Comparison of ENCODE assay signal across 15 cellular contexts in the genomic region with DNA sequence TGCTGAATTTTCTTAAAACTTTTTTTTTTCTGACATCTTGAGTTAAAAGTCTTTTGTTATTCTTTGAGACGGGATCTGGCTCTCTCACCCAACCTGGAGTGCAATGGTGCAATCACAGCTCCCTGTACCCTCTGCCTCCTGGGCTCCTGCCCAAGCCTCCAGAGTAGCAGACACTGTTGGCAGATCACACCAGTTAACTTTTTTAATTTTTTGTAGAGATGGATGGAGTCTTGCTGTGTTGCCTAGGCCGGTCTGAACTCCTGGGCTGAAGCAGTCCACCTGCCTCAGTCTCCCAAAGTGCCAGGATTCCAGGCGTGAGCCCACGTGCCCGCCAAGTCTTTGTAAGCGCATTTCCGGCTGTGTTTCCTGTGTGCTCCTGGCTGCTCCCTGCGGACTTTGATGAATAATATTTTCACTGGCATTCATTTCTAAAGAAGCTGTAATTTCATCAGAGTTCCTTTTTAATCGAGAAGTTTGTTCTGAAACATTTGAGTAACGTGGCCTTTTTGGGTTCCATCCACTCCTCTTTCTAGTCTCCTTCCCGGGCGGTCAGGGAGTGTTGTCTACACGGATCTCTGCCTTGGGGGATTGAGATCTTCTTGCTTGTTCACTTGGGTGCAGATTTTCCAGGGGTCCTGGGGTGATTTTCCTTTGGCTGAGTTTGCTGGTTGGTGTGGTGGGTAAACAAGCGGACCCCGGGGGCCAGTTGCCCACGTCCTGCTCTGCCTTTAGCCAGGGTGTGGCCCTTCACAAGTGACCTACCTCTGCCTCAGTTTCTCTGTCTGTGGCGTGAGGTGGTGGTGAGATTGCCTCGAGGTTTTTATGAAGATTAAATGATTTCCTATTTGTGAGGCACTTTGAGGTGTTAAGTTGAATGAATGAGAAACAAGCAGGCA. TPM values are rescaled to one million over a fixed set of nuclear protein-coding genes. Genes with fewer than 3 reads are reported as not detected.
DNase-seq lines count a peak whose midpoint lies in the region; ATAC-seq, FAIRE-seq and TF ChIP-seq lines count a peak whose summit lies in the region.
"Had no signal": no experiment of that assay in that cellular context is flagged by ENCODE, and none has a peak within 500 bp of the region (broad histone marks: within the 10 kb centered on the region; RNA-seq: fewer than 3 reads in every experiment).

No MANE protein-coding gene starts in this region.

- H3K4me1 Mint-ChIP-seq in chondrocyte (ENCODE audit: low read depth): peaks cover 38% of the 10 kb centered on the region
- H3K4me1 Mint-ChIP-seq: memory B cell had no signal

- no peak overlapping the region for H3K9ac ChIP-seq in kidney (ENCODE audit: low read length in 2 of 2)

- H3K9me3 ChIP-seq in kidney (ENCODE audit: control insufficient read depth in 1 of 2, low read length in 2 of 2): no peaks in the 10 kb centered on the region

- H3K4me1 ChIP-seq in kidney (ENCODE audit: control insufficient read depth in 1 of 2, insufficient read depth in 1 of 2, low read depth in 1 of 2, low read length in 2 of 2): no peaks in the 10 kb centered on the region

- peak overlapping the region; percentile 94 for H3K27ac Mint-ChIP-seq in chondrocyte (ENCODE audit: unreplicated experiment)
- H3K27ac Mint-ChIP-seq: memory B cell had no signal

- H3K27me3 Mint-ChIP-seq in chondrocyte (ENCODE audit: low read depth): no peaks in the 10 kb centered on the region
- H3K27me3 Mint-ChIP-seq: memory B cell had no signal

- H3K4me3 Mint-ChIP-seq in chondrocyte (ENCODE audit: unreplicated experiment): no peak overlapping the region
- H3K4me3 Mint-ChIP-seq: activated T-cell treated with anti-CD3 and anti-CD28 coated beads, Interleukin-2, amount 50 U/mL, for 4 hours; memory B cell had no signal

- no peaks in the 10 kb centered on the region for H3K9me3 Mint-ChIP-seq in chondrocyte (ENCODE audit: low read depth)
- H3K9me3 Mint-ChIP-seq: activated T-cell treated with anti-CD3 and anti-CD28 coated beads, Interleukin-2, amount 50 U/mL, for 4 hours; memory B cell had no signal

- TF ChIP-seq CTCF in chondrocyte (IDR thresholded peaks at IDR 0.05) (no peak), kidney (IDR thresholded peaks at IDR 0.05; ENCODE audit: borderline replicate concordance, extremely low read depth, insufficient read depth) (no peak)

- ATAC-seq in GM19463 (IDR thresholded peaks at IDR 0.05; ENCODE audit: unreplicated experiment): no peak
- ATAC-seq: activated T-cell treated with anti-CD3 and anti-CD28 coated beads, Interleukin-2, amount 50 U/mL, for 4 hours had no signal

- intact Hi-C loops in kidney (cut with DNase I): no loop called here

- peaks cover 4 to 9% of the 10 kb centered on the region in 2 donors for H3K36me3 ChIP-seq in kidney (ENCODE audit: control insufficient read depth in 1 of 2, insufficient read depth in 2 of 2, low read length in 2 of 2)

- FAIRE-seq in kidney (lab: Jason Lieb, UNC): no peak
- FAIRE-seq: colon had no signal

- DNase-seq in LHCN-M2 (ENCODE audit: low read depth) (peak; percentile 83), chondrocyte (ENCODE audit: low spot score) (peak; percentile 56), kidney (peak; percentile 34), smooth muscle cell of the brain vasculature (ENCODE audit: low read depth, low spot score) (peak; percentile 64), superior temporal gyrus (ENCODE audit: extremely low spot score) (no peak), NCI-H128 (lab: John Stamatoyannopoulos, UW; ENCODE audit: unreplicated experiment) (no peak), NCI-H2107 (lab: John Stamatoyannopoulos, UW) (no peak)
- DNase-seq: activated CD4-positive, CD25-positive, alpha-beta regulatory T cell treated with anti-CD3 and anti-CD28 coated beads, Interleukin-2, amount 50 U/mL, for 72 hours; activated T-cell treated with anti-CD3 and anti-CD28 coated beads, Interleukin-2, amount 50 U/mL, for 4 hours; H7; NCI-H1694; NCI-H774 had no signal

- no peak overlapping the region for H3K27ac ChIP-seq in kidney (ENCODE audit: low read depth in 2 of 2, low read length in 2 of 2)

- no peak overlapping the region for H3K4me3 ChIP-seq in kidney (ENCODE audit: low read length in 2 of 2)

- H3K36me3 Mint-ChIP-seq in chondrocyte (ENCODE audit: low read depth): peaks cover 23% of the 10 kb centered on the region

RNA-seq across cellular contexts. Expression of gene PCGF3, which starts 44.4 kb away (rescaled TPM):
- total RNA-seq in LHCN-M2 (2014; rRNA removed) (66.3 and 69.6 TPM in 2 replicates), chondrocyte (54.1 to 60.8 TPM (median 55.4 TPM) in 3 replicates), kidney (59.6 TPM)
- polyA plus RNA-seq in LHCN-M2 (2012): 26.8 TPM
- 21.7 TPM for polyA plus RNA-seq in kidney (ENCODE audit: insufficient read depth, low read depth, low replicate concordance)

Comparison
In these comparisons a context has a peak if more than half of its experiments do, and no peak if none do; other contexts are left out.
1. DNase-seq: peak in LHCN-M2 (single experiment), chondrocyte (single experiment), kidney (single experiment) and smooth muscle cell of the brain vasculature (single experiment); none in superior temporal gyrus (single experiment), NCI-H128 (single experiment) and NCI-H2107 (single experiment).